ENCODE assay signal across 14 cellular contexts in genomic region chr4:112225157-112225556, GRCh38. TPM values are rescaled to one million over a fixed set of nuclear protein-coding genes. Genes with fewer than 3 reads are reported as not detected.
DNase-seq lines count a peak whose midpoint lies in the region; ATAC-seq, FAIRE-seq and TF ChIP-seq lines count a peak whose summit lies in the region.
"Had no signal": no experiment of that assay in that cellular context is flagged by ENCODE, and none has a peak within 500 bp of the region (broad histone marks: within the 10 kb centered on the region; RNA-seq: fewer than 3 reads in every experiment).

No MANE protein-coding gene starts in this region.

- peak overlapping the region; percentile 43; the same call in 1 of the 2 replicates for H2AFZ ChIP-seq in K562 (ENCODE audit: low read depth, low read length)

- no peak overlapping the region for H3K4me3 Mint-ChIP-seq in nephron progenitor cell
- H3K4me3 Mint-ChIP-seq: CD14-positive monocyte; CD8-positive, alpha-beta T cell had no signal

- H3K9me3 Mint-ChIP-seq in nephron progenitor cell: peaks cover 10% of the 10 kb centered on the region
- H3K9me3 Mint-ChIP-seq: CD8-positive, alpha-beta T cell had no signal

- no peak for TF ChIP-seq RAD21 in K562 (CRISPR knock-in tag; conservative IDR thresholded peaks at IDR 0.05 in 1 of 2, IDR thresholded peaks at IDR 0.05 in 1 of 2)

- 33% methylated on average over 4 of the region's 4 CpGs for WGBS in K562 (ENCODE audit: insufficient coverage, low coverage, missing lambda C conversion rate)
- WGBS in stomach, 5 donors: 40 to 60% (median 52%) methylated on average over 4 of the region's 4 CpGs

- H3K4me1 ChIP-seq in K562 (replicated peaks in 1 of 2; ENCODE audit: control insufficient read depth in 2 of 2, insufficient read depth in 2 of 2, low read length in 2 of 2) (no peaks in the 10 kb centered on the region), stomach (peaks cover 0 to 6% (median under 1%) of the 10 kb centered on the region in 4 donors)

- ATAC-seq in K562: peak; percentile 44
- ATAC-seq: A549; CD8-positive, alpha-beta T cell had no signal

- CTCF ChIA-PET in K562 (lab: Yijun Ruan, JAX; ENCODE audit: low intra/inter-chr PET ratio): interaction anchor here (1.1 kb wide), 1 partner anchor 10 kb away, joined by 3 read pairs; no protein-coding TSS in a partner anchor

- H3K27ac Mint-ChIP-seq in nephron progenitor cell: peak overlapping the region; percentile 11
- H3K27ac Mint-ChIP-seq: CD14-positive monocyte; CD8-positive, alpha-beta T cell had no signal

- no peaks in the 10 kb centered on the region for H3K9me1 ChIP-seq in K562 (ENCODE audit: control insufficient read depth, insufficient read depth, low read length)

- no peak overlapping the region for H3K9ac ChIP-seq in K562 (ENCODE audit: insufficient read depth in 1 of 2, low read depth in 2 of 2, low read length in 2 of 2)

- H3K36me3 ChIP-seq in K562 (ENCODE audit: control insufficient read depth, insufficient read depth, low read length): no peaks in the 10 kb centered on the region
- H3K36me3 ChIP-seq in stomach: no peaks in the 10 kb centered on the region

- H3K27me3 Mint-ChIP-seq in nephron progenitor cell (ENCODE audit: low read depth, poor library complexity): peaks cover 8% of the 10 kb centered on the region

- TF ChIP-seq EP300 in K562 (IDR thresholded peaks at IDR 0.05; ENCODE audit: low read length) (no peak), stomach (IDR thresholded peaks at IDR 0.05) (no peak)

- intact Hi-C loops in K562 (cut with micrococcal nuclease) (no loop called here), stomach (cut with DNase I; ENCODE audit: low total_unique reads) (no loop called here)

- FAIRE-seq in H54 (lab: Jason Lieb, UNC) (peak; percentile 6), K562 (lab: Jason Lieb, UNC) (peak; percentile 32)
- FAIRE-seq: A549, D721Med had no signal

- DNase-seq in H54 (ENCODE audit: insufficient read length, low spot score): no peak
- no peak for DNase-seq in K562 (ENCODE audit: extremely low read depth in 1 of 4, low spot score in 3 of 4)
- no peak for DNase-seq in nephron progenitor cell
- DNase-seq in stomach: no peak
- no peak for DNase-seq in stimulated activated CD4-positive, alpha-beta T cell treated with anti-CD3 and anti-CD28 coated beads, Interleukin-2, amount 100 ng/mL, for 24 hours
- no peak for DNase-seq in EL
- DNase-seq: CD8-positive, alpha-beta T cell; COR-L47; DMS153; DMS79 treated with DMSO at 0.1 percent for 48 hours had no signal

- H3K27me3 ChIP-seq in K562 (ENCODE audit: control insufficient read depth in 2 of 2, insufficient read depth in 2 of 2, low read length in 2 of 2): no peaks in the 10 kb centered on the region
- H3K27me3 ChIP-seq in stomach: peaks cover 0 to 4% (median 0%) of the 10 kb centered on the region in 3 donors

- BruUV-seq in K562 (replicated peaks; lab: Mats Ljungman, UMichigan): no TSS peak

- H3K9me3 ChIP-seq in K562 (replicated peaks; ENCODE audit: control insufficient read depth, insufficient read depth, low read depth, low read length): peaks cover 3% of the 10 kb centered on the region; the same call in 1 of the 2 replicates
- H3K9me3 ChIP-seq in stomach: no peaks in the 10 kb centered on the region
- H3K9me3 ChIP-seq: A549 had no signal

- no peaks in the 10 kb centered on the region for H4K20me1 ChIP-seq in K562 (replicated peaks; ENCODE audit: control insufficient read depth, insufficient read depth, low read length)

- H3K4me2 ChIP-seq in K562 (ENCODE audit: insufficient read depth, low read length): no peak overlapping the region
- H3K4me2 ChIP-seq: A549 had no signal

- in situ Hi-C loops in K562 (cut with MboI): no loop called here

- H3K27ac ChIP-seq in K562 (ENCODE audit: extremely low read depth, low read depth, low read length) (no peak overlapping the region), stomach (no peak overlapping the region)
- H3K27ac ChIP-seq: A549, HL-60 had no signal

- H3K79me2 ChIP-seq in K562 (ENCODE audit: control insufficient read depth, insufficient read depth, low read length): peaks cover 3% of the 10 kb centered on the region

- no peaks in the 10 kb centered on the region for H3K36me3 Mint-ChIP-seq in nephron progenitor cell (ENCODE audit: low read depth)
- H3K36me3 Mint-ChIP-seq: CD14-positive monocyte; CD8-positive, alpha-beta T cell had no signal

- POLR2A ChIA-PET in K562 (lab: Yijun Ruan, JAX): interaction anchor here (0.9 kb wide), 1 partner anchor 8 kb away, joined by 3 read pairs; no protein-coding TSS in a partner anchor

- no peak for TF ChIP-seq POLR2A in H54 (IDR thresholded peaks at IDR 0.05; ENCODE audit: low read depth, low read length)
- no peak for TF ChIP-seq POLR2A in K562 (conservative IDR thresholded peaks at IDR 0.05)
- no peak for TF ChIP-seq POLR2A in stomach (IDR thresholded peaks at IDR 0.05)

- peaks cover 7% of the 10 kb centered on the region for H3K4me1 Mint-ChIP-seq in nephron progenitor cell

- H3K4me3 ChIP-seq in K562 (no peak overlapping the region), stomach (no peak overlapping the region)
- H3K4me3 ChIP-seq: A549 had no signal

- TF ChIP-seq CTCF in K562 (IDR thresholded peaks at IDR 0.05 in 2 of 3, conservative IDR thresholded peaks at IDR 0.05 in 1 of 3; ENCODE audit: insufficient read depth in 2 of 3, low read depth in 1 of 3, low read length in 3 of 3) (no peak), nephron progenitor cell (IDR thresholded peaks at IDR 0.05) (no peak), stomach (IDR thresholded peaks at IDR 0.05) (no peak)

TF ChIP-seq in K562, 482 proteins besides CTCF, POLR2A, EP300 and RAD21:
- TF ChIP-seq CREB1 (IDR thresholded peaks at IDR 0.05) (no peak), CREB1 (CRISPR knock-in tag; IDR thresholded peaks at IDR 0.05) (no peak), RFX7 (CRISPR knock-in tag; IDR thresholded peaks at IDR 0.05) (no peak)
- TF ChIP-seq, protein P1, sequence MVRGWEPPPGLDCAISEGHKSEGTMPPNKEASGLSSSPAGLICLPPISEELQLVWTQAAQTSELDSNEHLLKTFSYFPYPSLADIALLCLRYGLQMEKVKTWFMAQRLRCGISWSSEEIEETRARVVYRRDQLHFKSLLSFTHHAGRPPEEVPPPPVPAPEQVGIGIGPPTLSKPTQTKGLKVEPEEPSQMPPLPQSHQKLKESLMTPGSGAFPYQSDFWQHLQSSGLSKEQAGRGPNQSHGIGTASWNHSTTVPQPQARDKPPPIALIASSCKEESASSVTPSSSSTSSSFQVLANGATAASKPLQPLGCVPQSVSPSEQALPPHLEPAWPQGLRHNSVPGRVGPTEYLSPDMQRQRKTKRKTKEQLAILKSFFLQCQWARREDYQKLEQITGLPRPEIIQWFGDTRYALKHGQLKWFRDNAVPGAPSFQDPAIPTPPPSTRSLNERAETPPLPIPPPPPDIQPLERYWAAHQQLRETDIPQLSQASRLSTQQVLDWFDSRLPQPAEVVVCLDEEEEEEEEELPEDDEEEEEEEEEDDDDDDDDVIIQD (CRISPR knock-in tag; IDR thresholded peaks at IDR 0.05): no peak

RNA-seq across cellular contexts. Expression of gene AP1AR, which starts 6.4 kb away (rescaled TPM):
- 2.7 and 13.3 TPM in 2 replicates for total RNA-seq in K562 (2011; cell fraction: chromatin; rRNA removed; ENCODE audit: low replicate concordance)
- 3.4 and 5.0 TPM in 2 replicates for total RNA-seq in K562 (2011; cell fraction: nucleolus; rRNA removed)
- total RNA-seq in K562 (2011; cell fraction: nucleoplasm; rRNA removed): 5.3 and 5.6 TPM in 2 replicates
- total RNA-seq in K562 (2014; rRNA removed) (12.2 and 14.7 TPM in 2 replicates), K562 (2014; rRNA removed; fragmentation: Illumina TruSeq; extraction: Trizol) (18.4 and 20.4 TPM in 2 replicates), K562 (2015; rRNA removed; fragmentation: Illumina TruSeq; extraction: Trizol) (20.2 and 20.7 TPM in 2 replicates), K562 (2021) (14.0 and 20.0 TPM in 2 replicates), stomach (10 to 100 TPM; 11.6 to 35.6 (median 22.6) TPM)
- polyA plus RNA-seq in K562 (2011; rRNA removed) (9.4 and 11.3 TPM in 2 replicates), K562 (2014; fragmentation: Illumina TruSeq; extraction: Trizol) (11.3 and 11.6 TPM in 2 replicates), K562 (2014; fragmentation: Nextera tagmentation; extraction: Ambion mirVana) (1 to 10 TPM; 2.6 to 2.7 TPM), K562 (2014; rRNA removed) (14.6 and 16.5 TPM in 2 replicates), stomach (10 to 100 TPM in 1 of 3 donors, 1 to 10 TPM in 2; 9.5 to 12.7 (median 9.9) TPM)
- 2.7 and 2.8 TPM in 2 replicates for polyA plus RNA-seq in K562 (2011; cell fraction: cytosol; rRNA removed)
- 5.2 and 6.6 TPM in 2 replicates for polyA plus RNA-seq in K562 (2011; cell fraction: nucleus; rRNA removed)
- polyA plus RNA-seq in K562 (2012): 8.5 and 10.1 TPM in 2 replicates
- polyA minus RNA-seq in K562 (2011; rRNA and poly(A)+ RNA removed): 9.0 and 10.2 TPM in 2 replicates
- polyA minus RNA-seq in K562 (2011; cell fraction: cytosol; rRNA and poly(A)+ RNA removed): 10.6 and 10.7 TPM in 2 replicates
- polyA minus RNA-seq in K562 (2011; cell fraction: nucleus; rRNA and poly(A)+ RNA removed): 7.5 and 13.9 TPM in 2 replicates
